Comparison of ENCODE assay signal across 1 cellular context in the genomic region with DNA sequence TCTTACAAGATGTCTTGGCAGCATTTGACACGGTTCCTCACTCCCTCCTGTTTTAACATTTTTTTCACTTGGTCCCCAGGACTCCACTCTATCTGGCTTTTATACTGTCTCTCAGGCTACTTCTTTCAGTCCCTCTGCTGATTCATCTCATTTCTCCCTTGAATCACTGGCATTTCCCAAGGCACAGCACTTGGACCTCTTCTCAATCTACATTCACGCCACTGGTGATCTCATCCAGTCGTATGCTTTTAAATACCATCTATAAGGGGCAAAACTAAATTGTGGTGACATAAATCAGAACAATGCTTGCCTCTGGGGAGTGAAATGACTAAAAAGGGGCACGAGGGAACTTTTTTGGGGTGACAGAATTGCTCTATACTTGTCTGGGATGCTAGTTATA.
A peak's percentile ranks its signal among the peaks of the same experiment; 100 is the strongest.
TF ChIP-seq lines count a peak whose summit lies in the region.

No MANE protein-coding gene starts in this region.

TF ChIP-seq in GM12878, 131 proteins besides CTCF, POLR2A, EP300 and RAD21 (continued from another document and continues in another):
- TF ChIP-seq, protein P1, sequence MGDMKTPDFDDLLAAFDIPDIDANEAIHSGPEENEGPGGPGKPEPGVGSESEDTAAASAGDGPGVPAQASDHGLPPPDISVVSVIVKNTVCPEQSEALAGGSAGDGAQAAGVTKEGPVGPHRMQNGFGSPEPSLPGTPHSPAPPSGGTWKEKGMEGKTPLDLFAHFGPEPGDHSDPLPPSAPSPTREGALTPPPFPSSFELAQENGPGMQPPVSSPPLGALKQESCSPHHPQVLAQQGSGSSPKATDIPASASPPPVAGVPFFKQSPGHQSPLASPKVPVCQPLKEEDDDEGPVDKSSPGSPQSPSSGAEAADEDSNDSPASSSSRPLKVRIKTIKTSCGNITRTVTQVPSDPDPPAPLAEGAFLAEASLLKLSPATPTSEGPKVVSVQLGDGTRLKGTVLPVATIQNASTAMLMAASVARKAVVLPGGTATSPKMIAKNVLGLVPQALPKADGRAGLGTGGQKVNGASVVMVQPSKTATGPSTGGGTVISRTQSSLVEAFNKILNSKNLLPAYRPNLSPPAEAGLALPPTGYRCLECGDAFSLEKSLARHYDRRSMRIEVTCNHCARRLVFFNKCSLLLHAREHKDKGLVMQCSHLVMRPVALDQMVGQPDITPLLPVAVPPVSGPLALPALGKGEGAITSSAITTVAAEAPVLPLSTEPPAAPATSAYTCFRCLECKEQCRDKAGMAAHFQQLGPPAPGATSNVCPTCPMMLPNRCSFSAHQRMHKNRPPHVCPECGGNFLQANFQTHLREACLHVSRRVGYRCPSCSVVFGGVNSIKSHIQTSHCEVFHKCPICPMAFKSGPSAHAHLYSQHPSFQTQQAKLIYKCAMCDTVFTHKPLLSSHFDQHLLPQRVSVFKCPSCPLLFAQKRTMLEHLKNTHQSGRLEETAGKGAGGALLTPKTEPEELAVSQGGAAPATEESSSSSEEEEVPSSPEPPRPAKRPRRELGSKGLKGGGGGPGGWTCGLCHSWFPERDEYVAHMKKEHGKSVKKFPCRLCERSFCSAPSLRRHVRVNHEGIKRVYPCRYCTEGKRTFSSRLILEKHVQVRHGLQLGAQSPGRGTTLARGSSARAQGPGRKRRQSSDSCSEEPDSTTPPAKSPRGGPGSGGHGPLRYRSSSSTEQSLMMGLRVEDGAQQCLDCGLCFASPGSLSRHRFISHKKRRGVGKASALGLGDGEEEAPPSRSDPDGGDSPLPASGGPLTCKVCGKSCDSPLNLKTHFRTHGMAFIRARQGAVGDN (IDR thresholded peaks at IDR 0.05), result no peak
- TF ChIP-seq BMI1 (IDR thresholded peaks at IDR 0.05; ENCODE audit: borderline replicate concordance) (no peak), ZNF622 (IDR thresholded peaks at IDR 0.05) (no peak), RFX5 (IDR thresholded peaks at IDR 0.05; ENCODE audit: low read depth, low read length) (no peak), SUPT20H (IDR thresholded peaks at IDR 0.05; ENCODE audit: borderline replicate concordance, control insufficient read depth, low read depth, low read length) (no peak), HSF1 (IDR thresholded peaks at IDR 0.05; ENCODE audit: low read depth, low read length) (no peak), POU2F2 (IDR thresholded peaks at IDR 0.05; ENCODE audit: borderline replicate concordance, low read depth, low read length) (no peak), FOXK2 (IDR thresholded peaks at IDR 0.05) (no peak), NR2C1 (IDR thresholded peaks at IDR 0.05) (no peak), CHD4 (IDR thresholded peaks at IDR 0.05) (no peak), TCF3 (IDR thresholded peaks at IDR 0.05; ENCODE audit: borderline replicate concordance, insufficient read depth, low read depth, low read length) (no peak), RAD51 (IDR thresholded peaks at IDR 0.05) (no peak), SMAD5 (IDR thresholded peaks at IDR 0.05; ENCODE audit: low read depth) (no peak), POLR2AphosphoS5 (IDR thresholded peaks at IDR 0.05; ENCODE audit: low read length) (no peak), EGR1 (IDR thresholded peaks at IDR 0.05; ENCODE audit: borderline replicate concordance in 1 of 2, low read depth in 2 of 2, low read length in 2 of 2) (no peak), SUZ12 (IDR thresholded peaks at IDR 0.05; ENCODE audit: unreplicated experiment) (no peak), E4F1 (IDR thresholded peaks at IDR 0.05; ENCODE audit: borderline replicate concordance, partially characterized antibody) (no peak), RBBP5 (conservative IDR thresholded peaks at IDR 0.05) (no peak), CHD2 (IDR thresholded peaks at IDR 0.05; ENCODE audit: borderline replicate concordance, low read depth, low read length) (no peak), JUNB (IDR thresholded peaks at IDR 0.05) (peak; percentile 97), RUNX3 (IDR thresholded peaks at IDR 0.05; ENCODE audit: low read length) (peak; percentile 92), ELK1 (IDR thresholded peaks at IDR 0.05; ENCODE audit: low read depth, low read length) (no peak), ZBTB4 (CRISPR knock-in tag; IDR thresholded peaks at IDR 0.05) (no peak), ZBTB33 (IDR thresholded peaks at IDR 0.05) (no peak), BRCA1 (IDR thresholded peaks at IDR 0.05; ENCODE audit: low read depth, low read length) (no peak), KAT2A (conservative IDR thresholded peaks at IDR 0.05; ENCODE audit: control insufficient read depth, low read depth, low read length) (no peak), IRF3 (IDR thresholded peaks at IDR 0.05) (no peak), E2F4 (IDR thresholded peaks at IDR 0.05; ENCODE audit: low read depth, low read length) (no peak), ZSCAN29 (IDR thresholded peaks at IDR 0.05) (no peak), CBX3 (IDR thresholded peaks at IDR 0.05; ENCODE audit: borderline replicate concordance, low read depth) (no peak), CBFB (IDR thresholded peaks at IDR 0.05; ENCODE audit: low read depth) (no peak), SP1 (IDR thresholded peaks at IDR 0.05; ENCODE audit: low read depth, low read length) (no peak), ATF3 (IDR thresholded peaks at IDR 0.05; ENCODE audit: borderline replicate concordance, extremely low read depth, low read depth, low read length) (no peak), IKZF2 (IDR thresholded peaks at IDR 0.05) (peak; percentile 47 to 75; a peak in 3 of 4 replicates), POLR2AphosphoS2 (IDR thresholded peaks at IDR 0.05; ENCODE audit: low read depth, low read length) (no peak)
- TF ChIP-seq, protein P2, sequence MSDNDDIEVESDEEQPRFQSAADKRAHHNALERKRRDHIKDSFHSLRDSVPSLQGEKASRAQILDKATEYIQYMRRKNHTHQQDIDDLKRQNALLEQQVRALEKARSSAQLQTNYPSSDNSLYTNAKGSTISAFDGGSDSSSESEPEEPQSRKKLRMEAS (IDR thresholded peaks at IDR 0.05; ENCODE audit: low read depth, low read length), result no peak
- TF ChIP-seq, protein P3, sequence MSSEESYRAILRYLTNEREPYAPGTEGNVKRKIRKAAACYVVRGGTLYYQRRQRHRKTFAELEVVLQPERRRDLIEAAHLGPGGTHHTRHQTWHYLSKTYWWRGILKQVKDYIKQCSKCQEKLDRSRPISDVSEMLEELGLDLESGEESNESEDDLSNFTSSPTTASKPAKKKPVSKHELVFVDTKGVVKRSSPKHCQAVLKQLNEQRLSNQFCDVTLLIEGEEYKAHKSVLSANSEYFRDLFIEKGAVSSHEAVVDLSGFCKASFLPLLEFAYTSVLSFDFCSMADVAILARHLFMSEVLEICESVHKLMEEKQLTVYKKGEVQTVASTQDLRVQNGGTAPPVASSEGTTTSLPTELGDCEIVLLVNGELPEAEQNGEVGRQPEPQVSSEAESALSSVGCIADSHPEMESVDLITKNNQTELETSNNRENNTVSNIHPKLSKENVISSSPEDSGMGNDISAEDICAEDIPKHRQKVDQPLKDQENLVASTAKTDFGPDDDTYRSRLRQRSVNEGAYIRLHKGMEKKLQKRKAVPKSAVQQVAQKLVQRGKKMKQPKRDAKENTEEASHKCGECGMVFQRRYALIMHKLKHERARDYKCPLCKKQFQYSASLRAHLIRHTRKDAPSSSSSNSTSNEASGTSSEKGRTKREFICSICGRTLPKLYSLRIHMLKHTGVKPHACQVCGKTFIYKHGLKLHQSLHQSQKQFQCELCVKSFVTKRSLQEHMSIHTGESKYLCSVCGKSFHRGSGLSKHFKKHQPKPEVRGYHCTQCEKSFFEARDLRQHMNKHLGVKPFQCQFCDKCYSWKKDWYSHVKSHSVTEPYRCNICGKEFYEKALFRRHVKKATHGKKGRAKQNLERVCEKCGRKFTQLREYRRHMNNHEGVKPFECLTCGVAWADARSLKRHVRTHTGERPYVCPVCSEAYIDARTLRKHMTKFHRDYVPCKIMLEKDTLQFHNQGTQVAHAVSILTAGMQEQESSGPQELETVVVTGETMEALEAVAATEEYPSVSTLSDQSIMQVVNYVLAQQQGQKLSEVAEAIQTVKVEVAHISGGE (CRISPR knock-in tag; IDR thresholded peaks at IDR 0.05), result no peak
